In the genomic region with DNA sequence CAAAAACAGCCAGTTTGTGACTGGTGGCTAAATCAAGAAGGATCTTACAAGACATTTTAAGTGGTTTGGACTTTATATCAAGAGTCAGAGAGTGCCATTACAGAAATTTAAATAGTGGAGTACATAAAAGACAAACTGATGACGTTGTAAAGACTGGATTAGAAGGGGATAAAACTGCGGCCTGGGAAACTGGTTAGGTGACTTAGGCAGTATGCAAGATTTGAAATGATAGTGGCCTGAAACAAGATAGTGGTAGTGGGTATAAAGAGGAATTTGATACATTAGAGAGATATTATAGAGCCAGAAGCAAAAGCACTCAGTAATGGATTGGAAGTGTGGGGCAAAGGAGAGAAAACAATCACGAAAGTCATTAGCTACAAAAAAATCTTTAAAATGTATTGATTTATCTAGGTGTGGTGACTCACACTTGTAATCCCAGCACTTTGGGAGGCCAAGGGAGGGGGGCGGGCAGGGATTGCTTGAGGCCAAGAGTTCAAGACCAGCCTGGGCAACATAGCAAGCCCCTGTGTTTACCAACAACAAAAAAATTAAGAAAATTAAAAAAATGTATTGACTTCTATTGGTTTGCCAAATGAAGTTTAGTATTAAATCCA, we compare ENCODE assay signal across 15 cellular contexts. TPM values are rescaled to one million over a fixed set of nuclear protein-coding genes. Genes with fewer than 3 reads are reported as not detected.
DNase-seq lines count a peak whose midpoint lies in the region; ATAC-seq, FAIRE-seq and TF ChIP-seq lines count a peak whose summit lies in the region.
"Had no signal": no experiment of that assay in that cellular context is flagged by ENCODE, and none has a peak within 500 bp of the region (broad histone marks: within the 10 kb centered on the region; RNA-seq: fewer than 3 reads in every experiment).

No MANE protein-coding gene starts in this region.

- no peaks in the 10 kb centered on the region for H3K9me3 ChIP-seq in CD4-positive, alpha-beta memory T cell (ENCODE audit: control insufficient read depth in 1 of 2, low read length in 2 of 2)
- H3K9me3 ChIP-seq in astrocyte (ENCODE audit: insufficient read depth, low read depth, low read length), result no peaks in the 10 kb centered on the region
- H3K9me3 ChIP-seq: esophagus muscularis mucosa had no signal

- H3K27ac Mint-ChIP-seq in CD4-positive, alpha-beta memory T cell, result no peak overlapping the region
- H3K27ac Mint-ChIP-seq in astrocyte (ENCODE audit: unreplicated experiment) (no peak overlapping the region), natural killer cell (no peak overlapping the region)

- TF ChIP-seq CTCF in astrocyte (IDR thresholded peaks at IDR 0.05; ENCODE audit: insufficient read depth, low read depth, low read length) (no peak), natural killer cell (IDR thresholded peaks at IDR 0.05) (no peak)

- peaks cover 10 to 21% of the 10 kb centered on the region in 2 donors for H3K27me3 Mint-ChIP-seq in CD4-positive, alpha-beta memory T cell
- H3K27me3 Mint-ChIP-seq in astrocyte (ENCODE audit: low read depth, unreplicated experiment) (no peaks in the 10 kb centered on the region), natural killer cell (ENCODE audit: low read depth in 2 of 2) (peaks cover 30 to 31% of the 10 kb centered on the region in 2 donors)

- intact Hi-C loops in CD4-positive, alpha-beta memory T cell (cut with micrococcal nuclease), result loop anchor here (5.0 to 10.0 kb wide), 2 partner anchors 145 to 463 kb away; a partner anchor contains a TSS
- intact Hi-C loops in natural killer cell (cut with micrococcal nuclease), result no loop called here

- H3K27me3 ChIP-seq in CD4-positive, alpha-beta memory T cell (ENCODE audit: insufficient read depth, low read length), result no peaks in the 10 kb centered on the region
- no peaks in the 10 kb centered on the region for H3K27me3 ChIP-seq in astrocyte (ENCODE audit: insufficient read depth, low read length)

- FAIRE-seq in astrocyte (lab: Jason Lieb, UNC), result no peak
- no peak for FAIRE-seq in H54 (lab: Jason Lieb, UNC)

- CTCF ChIA-PET in CD4-positive, alpha-beta memory T cell (lab: Charles Lee; ENCODE audit: partially characterized antibody), result no interaction called here
- CTCF ChIA-PET in HEK293T (lab: Yijun Ruan, JAX), result no interaction called here

- peak overlapping the region in 7 of 8 donors; percentile 3 to 65 (median 44) for H3K4me3 Mint-ChIP-seq in CD4-positive, alpha-beta memory T cell
- H3K4me3 Mint-ChIP-seq in astrocyte (ENCODE audit: unreplicated experiment), result peak overlapping the region; percentile 90
- peak overlapping the region; percentile 38 for H3K4me3 Mint-ChIP-seq in natural killer cell

- H3K9ac ChIP-seq in astrocyte (ENCODE audit: low read length), result no peak overlapping the region

- peaks cover 20% of the 10 kb centered on the region for H3K79me2 ChIP-seq in astrocyte (ENCODE audit: insufficient read depth, low read length)

- no peak overlapping the region for H3K4me3 ChIP-seq in CD4-positive, alpha-beta memory T cell (ENCODE audit: low read length in 2 of 2)
- H3K4me3 ChIP-seq in astrocyte (ENCODE audit: insufficient read depth, low read depth, low read length), result no peak overlapping the region

- H2AFZ ChIP-seq in astrocyte (ENCODE audit: low read depth, low read length), result no peak overlapping the region

- ATAC-seq in natural killer cell (no peak), GM19452 (IDR thresholded peaks at IDR 0.05; ENCODE audit: unreplicated experiment) (no peak), HG03565 (IDR thresholded peaks at IDR 0.05; ENCODE audit: unreplicated experiment) (no peak)
- ATAC-seq: Panc1 had no signal

- H4K20me1 ChIP-seq in astrocyte (ENCODE audit: insufficient read depth, low read length), result no peaks in the 10 kb centered on the region

- no peaks in the 10 kb centered on the region for H3K9me3 Mint-ChIP-seq in CD4-positive, alpha-beta memory T cell
- H3K9me3 Mint-ChIP-seq in astrocyte (ENCODE audit: unreplicated experiment) (no peaks in the 10 kb centered on the region), natural killer cell (no peaks in the 10 kb centered on the region)

- no peak for TF ChIP-seq POLR2A in H54 (IDR thresholded peaks at IDR 0.05; ENCODE audit: low read depth, low read length)

- H3K27ac ChIP-seq in CD4-positive, alpha-beta memory T cell (ENCODE audit: low read depth, low read length), result no peak overlapping the region
- H3K27ac ChIP-seq in astrocyte (ENCODE audit: low read depth, low read length), result no peak overlapping the region

- peaks cover 0 to 8% of the 10 kb centered on the region in 2 donors for H3K36me3 Mint-ChIP-seq in CD4-positive, alpha-beta memory T cell
- H3K36me3 Mint-ChIP-seq in astrocyte (ENCODE audit: low read depth, unreplicated experiment) (no peaks in the 10 kb centered on the region), natural killer cell (peaks cover 7% of the 10 kb centered on the region)

- H3K4me1 ChIP-seq in CD4-positive, alpha-beta memory T cell (ENCODE audit: insufficient read depth, low read length), result peaks cover 13% of the 10 kb centered on the region
- H3K4me1 ChIP-seq in astrocyte (ENCODE audit: insufficient read depth, low read length), result peaks cover 15% of the 10 kb centered on the region

- H3K36me3 ChIP-seq in CD4-positive, alpha-beta memory T cell (ENCODE audit: insufficient read depth, low read length), result no peaks in the 10 kb centered on the region
- H3K36me3 ChIP-seq in astrocyte (ENCODE audit: insufficient read depth, low read length), result no peaks in the 10 kb centered on the region
- H3K36me3 ChIP-seq: esophagus muscularis mucosa had no signal

- POLR2A ChIA-PET in CD4-positive, alpha-beta memory T cell (lab: Charles Lee; ENCODE audit: partially characterized antibody), result no interaction called here
- POLR2A ChIA-PET in HEK293T (lab: Yijun Ruan, JAX), result no interaction called here

- no peak overlapping the region for H3K4me2 ChIP-seq in astrocyte (ENCODE audit: low read length)

- DNase-seq in CD4-positive, alpha-beta memory T cell, result no peak
- no peak for DNase-seq in HEK293T (ENCODE audit: extremely low spot score)
- no peak for DNase-seq in astrocyte (ENCODE audit: low read depth)
- no peak for DNase-seq in natural killer cell
- DNase-seq in NK-92 (lab: John Stamatoyannopoulos, UW; ENCODE audit: unreplicated experiment), result no peak
- no peak for DNase-seq in H54 (ENCODE audit: insufficient read length, low spot score)
- DNase-seq: activated CD8-positive, alpha-beta memory T cell treated with anti-CD3 and anti-CD28 coated beads for 24 hours; activated naive CD4-positive, alpha-beta T cell treated with anti-CD3 and anti-CD28 coated beads, Interleukin-2, amount 50 U/mL, for 16 hours; hypothalamus; stimulated activated CD4-positive, alpha-beta T cell treated with anti-CD3 and anti-CD28 coated beads, Interleukin-4, amount 100 ng/mL, for 24 hours; stimulated activated naive CD8-positive, alpha-beta T cell treated with anti-CD3 and anti-CD28 coated beads, Interleukin-15, Interleukin-2, amounts not matched to agents 100 U/mL and 50 U/mL, for 24 hours had no signal

- peaks cover 5 to 14% (median 11%) of the 10 kb centered on the region in 4 donors for H3K4me1 Mint-ChIP-seq in CD4-positive, alpha-beta memory T cell
- peaks cover 8% of the 10 kb centered on the region for H3K4me1 Mint-ChIP-seq in astrocyte (ENCODE audit: low read depth, unreplicated experiment)
- peaks cover 6 to 15% of the 10 kb centered on the region in 2 donors for H3K4me1 Mint-ChIP-seq in natural killer cell

TF ChIP-seq in HEK293T, 16 proteins besides CTCF, POLR2A, EP300 and RAD21:
- no peak for TF ChIP-seq L3MBTL2 (conservative IDR thresholded peaks at IDR 0.05)
- TF ChIP-seq ARNT (IDR thresholded peaks at IDR 0.05), result no peak
- no peak for TF ChIP-seq NFRKB (IDR thresholded peaks at IDR 0.05)
- no peak for TF ChIP-seq HDGF (IDR thresholded peaks at IDR 0.05; ENCODE audit: borderline replicate concordance)
- no peak for TF ChIP-seq BHLHE40 (IDR thresholded peaks at IDR 0.05; ENCODE audit: borderline replicate concordance)
- TF ChIP-seq FOXK2 (IDR thresholded peaks at IDR 0.05), result no peak
- peak; percentile 66; the same call in 1 of the 2 replicates for TF ChIP-seq ZNF384 (IDR thresholded peaks at IDR 0.05)

RNA-seq across cellular contexts. Expression of a gene that starts 1.6 kb away (rescaled TPM):
- 1 to 10 TPM; 4.1 to 4.4 TPM for total RNA-seq in CD4-positive, alpha-beta memory T cell
- 1 to 10 TPM; 3.3 to 5.7 TPM for polyA plus RNA-seq in CD4-positive, alpha-beta memory T cell
- total RNA-seq in astrocyte (29.6 and 33.1 TPM in 2 replicates), natural killer cell (1 to 10 TPM; 3.7 to 9.2 (median 6.6) TPM)

Comparison
In these comparisons a context has a peak if more than half of its experiments do, and no peak if none do; other contexts are left out.
1. H3K4me3 Mint-ChIP-seq: peak in every context shown above with its lines; median percentile 90 in astrocyte; 44 in CD4-positive, alpha-beta memory T cell; 38 in natural killer cell.